ENCODE assay signal across 1 cellular context in the genomic region with DNA sequence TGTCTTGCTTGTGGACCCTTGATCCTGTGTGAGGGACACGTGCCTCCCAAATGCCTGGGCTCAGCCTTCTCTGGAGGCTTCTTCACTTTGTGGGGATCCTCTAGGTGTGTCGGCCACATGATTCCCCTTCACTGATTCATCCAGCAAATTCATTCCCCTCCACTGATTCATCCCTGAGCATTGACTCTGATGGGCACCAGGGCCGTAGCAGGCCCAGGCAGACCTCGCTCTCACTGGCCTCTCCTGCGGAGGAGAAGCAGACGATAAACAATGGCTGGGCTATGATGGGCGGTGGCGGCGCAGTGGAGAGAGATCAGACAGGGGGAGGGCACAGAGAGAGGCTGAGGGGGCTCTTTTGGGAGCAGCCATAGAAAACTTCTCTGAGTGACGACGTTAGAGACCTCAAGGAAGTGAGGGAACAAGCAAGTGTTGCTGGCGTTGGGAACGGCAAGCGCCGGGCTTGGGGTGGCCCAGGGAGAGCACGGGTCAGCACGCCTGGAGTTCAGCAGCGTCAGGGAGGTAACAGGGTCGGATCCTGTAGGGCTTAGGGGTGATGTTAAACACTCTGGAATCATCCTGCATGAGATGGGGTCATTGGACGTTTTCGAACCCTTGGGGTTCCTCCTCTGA.
TF ChIP-seq lines count a peak whose summit lies in the region.

No MANE protein-coding gene starts in this region.

TF ChIP-seq in IMR-90, 13 proteins besides CTCF, POLR2A, EP300 and RAD21:
- 0 out of 2 replicates have a peak, but pooled peaks have one; percentile 14 for TF ChIP-seq MAZ (IDR thresholded peaks at IDR 0.05; ENCODE audit: borderline replicate concordance, low read depth, low read length)
- TF ChIP-seq CEBPB (IDR thresholded peaks at IDR 0.05; ENCODE audit: low read depth, low read length), result no peak
- TF ChIP-seq, protein P1, sequence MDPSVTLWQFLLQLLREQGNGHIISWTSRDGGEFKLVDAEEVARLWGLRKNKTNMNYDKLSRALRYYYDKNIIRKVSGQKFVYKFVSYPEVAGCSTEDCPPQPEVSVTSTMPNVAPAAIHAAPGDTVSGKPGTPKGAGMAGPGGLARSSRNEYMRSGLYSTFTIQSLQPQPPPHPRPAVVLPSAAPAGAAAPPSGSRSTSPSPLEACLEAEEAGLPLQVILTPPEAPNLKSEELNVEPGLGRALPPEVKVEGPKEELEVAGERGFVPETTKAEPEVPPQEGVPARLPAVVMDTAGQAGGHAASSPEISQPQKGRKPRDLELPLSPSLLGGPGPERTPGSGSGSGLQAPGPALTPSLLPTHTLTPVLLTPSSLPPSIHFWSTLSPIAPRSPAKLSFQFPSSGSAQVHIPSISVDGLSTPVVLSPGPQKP (IDR thresholded peaks at IDR 0.05; ENCODE audit: borderline replicate concordance, low read depth, low read length), result no peak
- TF ChIP-seq SMC3 (IDR thresholded peaks at IDR 0.05; ENCODE audit: low read depth, low read length), result no peak
- 0 out of 2 replicates have a peak, but pooled peaks have one; percentile 22 for TF ChIP-seq FOS (IDR thresholded peaks at IDR 0.05; ENCODE audit: low read depth, low read length)
- no peak for TF ChIP-seq BHLHE40 (IDR thresholded peaks at IDR 0.05; ENCODE audit: low read depth, low read length)
- no peak for TF ChIP-seq NFE2L2 (IDR thresholded peaks at IDR 0.05; ENCODE audit: low read depth, low read length)
- TF ChIP-seq MXI1 (IDR thresholded peaks at IDR 0.05; ENCODE audit: borderline replicate concordance, low read depth, low read length), result no peak
- TF ChIP-seq, protein P2, sequence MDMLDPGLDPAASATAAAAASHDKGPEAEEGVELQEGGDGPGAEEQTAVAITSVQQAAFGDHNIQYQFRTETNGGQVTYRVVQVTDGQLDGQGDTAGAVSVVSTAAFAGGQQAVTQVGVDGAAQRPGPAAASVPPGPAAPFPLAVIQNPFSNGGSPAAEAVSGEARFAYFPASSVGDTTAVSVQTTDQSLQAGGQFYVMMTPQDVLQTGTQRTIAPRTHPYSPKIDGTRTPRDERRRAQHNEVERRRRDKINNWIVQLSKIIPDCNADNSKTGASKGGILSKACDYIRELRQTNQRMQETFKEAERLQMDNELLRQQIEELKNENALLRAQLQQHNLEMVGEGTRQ (IDR thresholded peaks at IDR 0.05; ENCODE audit: low read depth, low read length), result peak; percentile 20; the same call in 1 of the 2 replicates
- TF ChIP-seq RCOR1 (IDR thresholded peaks at IDR 0.05; ENCODE audit: insufficient replicate concordance, low read length), result no peak
- TF ChIP-seq CHD1 (IDR thresholded peaks at IDR 0.05; ENCODE audit: low read depth, low read length), result no peak
- TF ChIP-seq RFX5 (IDR thresholded peaks at IDR 0.05; ENCODE audit: low read depth, low read length), result no peak
- TF ChIP-seq MAFK (IDR thresholded peaks at IDR 0.05; ENCODE audit: low read depth, low read length), result no peak
TF ChIP-seq in IMR-90: peak in this region for 3.
